ENCODE assay signal across 13 cellular contexts in genomic region chr1:17475729-17476128, GRCh38. TPM values are rescaled to one million over a fixed set of nuclear protein-coding genes. Genes with fewer than 3 reads are reported as not detected.
DNase-seq lines count a peak whose midpoint lies in the region; ATAC-seq, FAIRE-seq and TF ChIP-seq lines count a peak whose summit lies in the region.
"Had no signal": no experiment of that assay in that cellular context is flagged by ENCODE, and none has a peak within 500 bp of the region (broad histone marks: within the 10 kb centered on the region; RNA-seq: fewer than 3 reads in every experiment).

No MANE protein-coding gene starts in this region.

- no peak for TF ChIP-seq CTCF in A549 (IDR thresholded peaks at IDR 0.05)
- no peak for TF ChIP-seq CTCF in fibroblast of villous mesenchyme (IDR thresholded peaks at IDR 0.05; ENCODE audit: insufficient read depth, low read depth, low read length)
- TF ChIP-seq CTCF in vagina (IDR thresholded peaks at IDR 0.05) = no peak
- TF ChIP-seq CTCF in prostate gland (IDR thresholded peaks at IDR 0.05) = no peak

- intact Hi-C loops in vagina (cut with DNase I) (no loop called here), prostate gland (cut with DNase I) (no loop called here)
- intact Hi-C loops in CD4-positive, alpha-beta memory T cell (cut with micrococcal nuclease) = no loop called here

- no peak overlapping the region for H3K27ac Mint-ChIP-seq in CD4-positive, alpha-beta memory T cell
- H3K27ac Mint-ChIP-seq: activated T-cell treated with anti-CD3 and anti-CD28 coated beads, Interleukin-2, amount 50 U/mL, for 24 hours had no signal

- peak in 1 of 2 experiments; percentile 65 for DNase-seq in A549 (ENCODE audit: low read depth in 1 of 2, low spot score in 1 of 2)
- peak; percentile 91 for DNase-seq in EH (ENCODE audit: low read depth)
- DNase-seq in RPMI7951 (ENCODE audit: low read depth) = peak; percentile 80
- DNase-seq in fibroblast of villous mesenchyme (ENCODE audit: low read depth) = peak; percentile 57
- no peak for DNase-seq in vagina (ENCODE audit: extremely low spot score in 2 of 2)
- no peak for DNase-seq in CD4-positive, alpha-beta memory T cell
- DNase-seq in prostate gland (ENCODE audit: low spot score) = no peak
- DNase-seq: activated T-cell treated with anti-CD3 and anti-CD28 coated beads, Interleukin-2, amount 50 U/mL, for 24 hours; cortex of kidney; DMS 273 treated with DMSO at 0.1 percent for 48 hours; NCI-H345 had no signal

- TF ChIP-seq EP300 in A549 (IDR thresholded peaks at IDR 0.05) = no peak

- H3K27ac ChIP-seq in A549 (peak overlapping the region; percentile 42 to 64; a peak in 4 of 6 replicates), vagina (no peak overlapping the region), prostate gland (no peak overlapping the region)
- no peak overlapping the region for H3K27ac ChIP-seq in CD4-positive, alpha-beta memory T cell (ENCODE audit: low read depth, low read length)

- H3K27me3 ChIP-seq in vagina = no peaks in the 10 kb centered on the region
- H3K27me3 ChIP-seq in CD4-positive, alpha-beta memory T cell (ENCODE audit: insufficient read depth, low read length) = no peaks in the 10 kb centered on the region
- no peaks in the 10 kb centered on the region for H3K27me3 ChIP-seq in prostate gland (replicated peaks; ENCODE audit: insufficient read depth)

- POLR2A ChIA-PET in A549 (lab: Yijun Ruan, JAX) = interaction anchor here (1.1 to 1.2 kb wide), 2 partner anchors 33 to 36 kb away, joined by 3 read pairs; partner anchors contain the start of gene RCC2
- POLR2A ChIA-PET in CD4-positive, alpha-beta memory T cell (lab: Charles Lee; ENCODE audit: partially characterized antibody) = no interaction called here

- H3K9me3 Mint-ChIP-seq in CD4-positive, alpha-beta memory T cell = no peaks in the 10 kb centered on the region
- H3K9me3 Mint-ChIP-seq: activated T-cell treated with anti-CD3 and anti-CD28 coated beads, Interleukin-2, amount 50 U/mL, for 24 hours; neural crest cell had no signal

- no peaks in the 10 kb centered on the region for H3K9me3 ChIP-seq in A549
- H3K9me3 ChIP-seq in vagina = no peaks in the 10 kb centered on the region
- no peaks in the 10 kb centered on the region for H3K9me3 ChIP-seq in CD4-positive, alpha-beta memory T cell (ENCODE audit: control insufficient read depth in 1 of 2, low read length in 2 of 2)
- no peaks in the 10 kb centered on the region for H3K9me3 ChIP-seq in prostate gland

- H3K4me1 ChIP-seq in A549 (peaks cover 22% of the 10 kb centered on the region; the same call in 2 of the 3 replicates), vagina (no peaks in the 10 kb centered on the region), prostate gland (replicated peaks) (no peaks in the 10 kb centered on the region)
- H3K4me1 ChIP-seq in CD4-positive, alpha-beta memory T cell (ENCODE audit: insufficient read depth, low read length) = no peaks in the 10 kb centered on the region

- 0% methylated on average over 1 of the region's 3 CpGs for WGBS in A549 (ENCODE audit: missing lambda C conversion rate)
- WGBS in prostate gland = 34% methylated on average over 3 of the region's 3 CpGs

- TF ChIP-seq POLR2A in A549 (IDR thresholded peaks at IDR 0.05; ENCODE audit: low read length) (no peak), vagina (IDR thresholded peaks at IDR 0.05) (no peak), prostate gland (IDR thresholded peaks at IDR 0.05) (no peak)

- FAIRE-seq in A549 (lab: Jason Lieb, UNC) = no peak

- H3K36me3 ChIP-seq in vagina (no peaks in the 10 kb centered on the region), prostate gland (no peaks in the 10 kb centered on the region)
- H3K36me3 ChIP-seq in CD4-positive, alpha-beta memory T cell (ENCODE audit: insufficient read depth, low read length) = no peaks in the 10 kb centered on the region

- H3K36me3 Mint-ChIP-seq in CD4-positive, alpha-beta memory T cell = no peaks in the 10 kb centered on the region

- TF ChIP-seq RAD21 in A549 (conservative IDR thresholded peaks at IDR 0.05 in 1 of 2, IDR thresholded peaks at IDR 0.05 in 1 of 2) = no peak

- no peak overlapping the region for H3K4me3 ChIP-seq in A549
- no peak overlapping the region for H3K4me3 ChIP-seq in fibroblast of villous mesenchyme (ENCODE audit: low read depth, low read length)
- no peak overlapping the region for H3K4me3 ChIP-seq in vagina
- no peak overlapping the region for H3K4me3 ChIP-seq in CD4-positive, alpha-beta memory T cell (ENCODE audit: low read length in 2 of 2)
- H3K4me3 ChIP-seq in prostate gland = no peak overlapping the region

- no peaks in the 10 kb centered on the region for H3K27me3 Mint-ChIP-seq in CD4-positive, alpha-beta memory T cell

- ATAC-seq in A549 (peak; percentile 81 to 98), HG03439 (IDR thresholded peaks at IDR 0.05; ENCODE audit: unreplicated experiment) (no peak)

- no peaks in the 10 kb centered on the region for H3K4me1 Mint-ChIP-seq in CD4-positive, alpha-beta memory T cell

- CTCF ChIA-PET in A549 (lab: Yijun Ruan, JAX) = interaction anchor here (0.9 to 1.7 kb wide), 9 partner anchors 10 to 186 kb away, joined by 3 to 6 read pairs (median 3); no protein-coding TSS in a partner anchor
- CTCF ChIA-PET in CD4-positive, alpha-beta memory T cell (lab: Charles Lee; ENCODE audit: partially characterized antibody) = interaction anchor here (1.7 kb wide), 1 partner anchor 16 kb away, joined by 6 read pairs; no protein-coding TSS in a partner anchor

- H3K4me2 ChIP-seq in A549 = peak overlapping the region; percentile 43

- H3K4me3 Mint-ChIP-seq in CD4-positive, alpha-beta memory T cell = no peak overlapping the region
- H3K4me3 Mint-ChIP-seq: activated T-cell treated with anti-CD3 and anti-CD28 coated beads, Interleukin-2, amount 50 U/mL, for 24 hours; neural crest cell had no signal

TF ChIP-seq in A549, 52 proteins besides CTCF, POLR2A, EP300 and RAD21:
- TF ChIP-seq JUN (IDR thresholded peaks at IDR 0.05) = 0 out of 5 replicates have a peak, but pooled peaks of 1 of the 2 experiments have one; percentile 19
- 0 out of 2 replicates have a peak, but pooled peaks have one; percentile 18 for TF ChIP-seq FOSL2 (IDR thresholded peaks at IDR 0.05)
- TF ChIP-seq FOSL2 (CRISPR knock-in tag; IDR thresholded peaks at IDR 0.05) = peak; percentile 52
- TF ChIP-seq CEBPB (IDR thresholded peaks at IDR 0.05) = peak; percentile 61 to 83; a peak in 3 of 4 replicates
- TF ChIP-seq BHLHE40 (IDR thresholded peaks at IDR 0.05; ENCODE audit: low read depth, low read length) = no peak
- TF ChIP-seq GATA3 (IDR thresholded peaks at IDR 0.05; ENCODE audit: borderline replicate concordance) = peak; percentile 56; the same call in 1 of the 2 replicates

RNA-seq across cellular contexts. Expression of gene RCC2, which starts 36.3 kb away (rescaled TPM):
- polyA plus RNA-seq in A549 (2011; rRNA removed) (58.3 and 60.9 TPM in 2 replicates), A549 (2017; fragmentation: RNase III; extraction: RNeasy Plus Mini Kit Qiagen cat#74134 plus additional on column Dnase treatment) (82.5 to 90.0 TPM (median 84.7 TPM) in 3 replicates)
- 70.9 and 80.5 TPM in 2 replicates for polyA plus RNA-seq in A549 (2012; cell fraction: cytosol; rRNA removed)
- 167 and 206 TPM in 2 replicates for polyA plus RNA-seq in A549 (2012; cell fraction: nucleus; rRNA removed)
- polyA minus RNA-seq in A549 (2011; rRNA and poly(A)+ RNA removed) = 52.3 and 73.8 TPM in 2 replicates
- total RNA-seq in RPMI7951 (2014; rRNA removed; shearing (Covaris generic)) = 60.7 and 61.9 TPM in 2 replicates
- total RNA-seq in fibroblast of villous mesenchyme (59.9 and 74.7 TPM in 2 replicates), vagina (31.2 TPM), prostate gland (10 to 100 TPM; 42.6 to 65.4 TPM)
- total RNA-seq in CD4-positive, alpha-beta memory T cell = 10 to 100 TPM; 38.5 to 41.2 TPM
- polyA plus RNA-seq in CD4-positive, alpha-beta memory T cell = 10 to 100 TPM in 1 of 2 donors, 1 to 10 TPM in 1; 6.7 to 18.3 TPM

Comparison
In these comparisons a context has a peak if more than half of its experiments do, and no peak if none do; other contexts are left out.
1. DNase-seq: peak in EH (single experiment), RPMI7951 (single experiment) and fibroblast of villous mesenchyme (single experiment); none in vagina (0 of 2), CD4-positive, alpha-beta memory T cell (0 of 5) and prostate gland (single experiment).
2. H3K27ac ChIP-seq: peak in A549 (2 of 2); none in vagina (single experiment), CD4-positive, alpha-beta memory T cell (single experiment) and prostate gland (0 of 2).